Comparison of ENCODE assay signal across 8 cellular contexts in the genomic region with DNA sequence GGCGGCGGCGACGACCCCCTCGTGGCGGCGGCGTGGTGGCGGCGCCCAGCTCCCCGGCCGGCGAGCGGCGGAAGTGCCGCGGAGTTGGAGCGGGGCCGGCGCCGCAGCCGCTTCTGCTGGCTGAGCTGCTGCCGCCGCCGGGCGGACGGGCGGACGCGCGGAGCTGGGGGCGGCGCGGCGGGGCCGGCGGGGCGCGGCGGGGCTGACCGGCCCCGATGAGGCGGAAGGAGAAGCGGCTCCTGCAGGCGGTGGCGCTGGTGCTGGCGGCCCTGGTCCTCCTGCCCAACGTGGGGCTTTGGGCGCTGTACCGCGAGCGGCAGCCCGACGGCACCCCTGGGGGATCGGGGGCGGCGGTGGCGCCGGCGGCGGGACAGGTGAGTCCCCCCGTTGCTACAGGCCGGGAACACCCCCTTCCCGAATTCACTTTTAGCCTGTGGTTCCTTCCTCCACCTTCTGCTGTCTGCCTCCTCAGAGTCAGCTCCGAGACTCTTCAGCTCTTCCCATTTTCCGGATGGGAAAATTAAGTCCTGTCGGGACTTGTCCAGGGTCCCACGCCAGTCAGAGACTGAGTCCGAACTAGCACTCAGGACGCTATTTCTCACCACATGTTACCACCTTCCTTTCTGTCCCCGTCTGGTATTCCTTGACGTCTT. TPM values are rescaled to one million over a fixed set of nuclear protein-coding genes. Genes with fewer than 3 reads are reported as not detected.
DNase-seq lines count a peak whose midpoint lies in the region; ATAC-seq and FAIRE-seq lines count a peak whose summit lies in the region.

A gene with protein sequence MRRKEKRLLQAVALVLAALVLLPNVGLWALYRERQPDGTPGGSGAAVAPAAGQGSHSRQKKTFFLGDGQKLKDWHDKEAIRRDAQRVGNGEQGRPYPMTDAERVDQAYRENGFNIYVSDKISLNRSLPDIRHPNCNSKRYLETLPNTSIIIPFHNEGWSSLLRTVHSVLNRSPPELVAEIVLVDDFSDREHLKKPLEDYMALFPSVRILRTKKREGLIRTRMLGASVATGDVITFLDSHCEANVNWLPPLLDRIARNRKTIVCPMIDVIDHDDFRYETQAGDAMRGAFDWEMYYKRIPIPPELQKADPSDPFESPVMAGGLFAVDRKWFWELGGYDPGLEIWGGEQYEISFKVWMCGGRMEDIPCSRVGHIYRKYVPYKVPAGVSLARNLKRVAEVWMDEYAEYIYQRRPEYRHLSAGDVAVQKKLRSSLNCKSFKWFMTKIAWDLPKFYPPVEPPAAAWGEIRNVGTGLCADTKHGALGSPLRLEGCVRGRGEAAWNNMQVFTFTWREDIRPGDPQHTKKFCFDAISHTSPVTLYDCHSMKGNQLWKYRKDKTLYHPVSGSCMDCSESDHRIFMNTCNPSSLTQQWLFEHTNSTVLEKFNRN (plus strand): TSS at position 82 of the 653 bp plus-strand sequence. CDS start 134 bp downstream, at position 216.

- no peak for FAIRE-seq in GM19239 (lab: Jason Lieb, UNC)

- intact Hi-C loops in left ventricle myocardium superior (cut with micrococcal nuclease) (loop anchor here (10.0 kb wide), 1 partner anchor 214 kb away; no protein-coding TSS in a partner anchor), posterior cingulate gyrus (cut with DNase I) (loop anchor here (5.0 to 10.0 kb wide), 2 partner anchors 114 to 217 kb away; no protein-coding TSS in a partner anchor)

- DNase-seq in DMS53 treated with DMSO at 0.1 percent for 48 hours (lab: John Stamatoyannopoulos, UW; ENCODE audit: unreplicated experiment) = peak; percentile 59
- peak; percentile 78 for DNase-seq in GM19239 (ENCODE audit: insufficient read length, low spot score)
- peak; percentile 68 for DNase-seq in RPMI7951 (ENCODE audit: low read depth)
- DNase-seq in anterior cingulate cortex (lab: John Stamatoyannopoulos, UW) = peak in 41 of 58 donors; percentile 33 to 79 (median 64)
- peak; percentile 88 for DNase-seq in left ventricle myocardium superior
- peak; percentile 38 to 93 (median 52) for DNase-seq in posterior cingulate gyrus
- DNase-seq in NCI-H1048 (lab: John Stamatoyannopoulos, UW) = no peak

- peak; percentile 78 for ATAC-seq in HG03280 (IDR thresholded peaks at IDR 0.05; ENCODE audit: unreplicated experiment)
- ATAC-seq in left ventricle myocardium superior = peak; percentile 57

RNA-seq across cellular contexts. Expression of the gene that starts here (rescaled TPM):
- 26.4 and 27.9 TPM in 2 replicates for total RNA-seq in RPMI7951 (2014; rRNA removed; shearing (Covaris generic))
- 10.9 TPM for total RNA-seq in left ventricle myocardium superior
